1 cellular context compared by ENCODE assay signal in the genomic region with DNA sequence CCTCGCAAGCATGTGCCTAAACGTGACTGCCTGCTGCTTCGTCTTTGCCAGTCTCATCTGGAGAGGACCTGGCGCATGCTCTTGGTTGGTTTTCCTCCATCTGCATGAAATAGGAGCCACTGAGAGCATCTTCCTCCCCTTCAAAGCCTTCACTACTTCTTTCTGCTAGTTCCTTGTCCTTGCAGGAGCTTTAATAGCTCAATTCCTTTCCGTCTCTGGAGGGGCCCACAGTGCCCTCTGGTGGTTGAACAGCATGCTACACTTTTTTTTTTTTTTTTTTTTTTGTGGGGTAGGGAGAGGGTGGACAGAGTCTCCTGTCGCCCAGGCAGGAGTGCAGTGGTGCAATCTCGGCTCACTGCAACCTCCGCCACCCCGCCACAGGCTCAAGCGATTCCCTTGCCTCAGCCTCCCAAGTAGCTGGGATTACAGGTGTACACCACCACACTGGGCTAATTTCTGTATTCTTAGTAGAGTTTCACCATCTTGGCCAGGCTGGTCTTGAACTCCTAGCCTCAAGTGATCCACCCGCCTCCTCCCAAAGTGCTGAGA.
TF ChIP-seq lines count a peak whose summit lies in the region.

No MANE protein-coding gene starts in this region.

TF ChIP-seq in endothelial cell of umbilical vein, 7 proteins besides CTCF, POLR2A, EP300 and RAD21:
- TF ChIP-seq POLR2AphosphoS5 (IDR thresholded peaks at IDR 0.05; ENCODE audit: insufficient read depth, low read depth, low read length) (no peak), EZH2 (IDR thresholded peaks at IDR 0.05; ENCODE audit: borderline replicate concordance, low read depth, low read length, severe bottlenecking) (no peak), MYC (IDR thresholded peaks at IDR 0.05; ENCODE audit: low read depth, low read length) (no peak), FOS (IDR thresholded peaks at IDR 0.05; ENCODE audit: borderline replicate concordance, insufficient read depth, low read length) (no peak), GATA2 (IDR thresholded peaks at IDR 0.05; ENCODE audit: insufficient read depth, insufficient read length, low read depth, low read length) (no peak), JUN (IDR thresholded peaks at IDR 0.05; ENCODE audit: borderline replicate concordance, insufficient read depth, insufficient read length, low read depth) (no peak)
- TF ChIP-seq, protein P1, sequence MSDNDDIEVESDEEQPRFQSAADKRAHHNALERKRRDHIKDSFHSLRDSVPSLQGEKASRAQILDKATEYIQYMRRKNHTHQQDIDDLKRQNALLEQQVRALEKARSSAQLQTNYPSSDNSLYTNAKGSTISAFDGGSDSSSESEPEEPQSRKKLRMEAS (IDR thresholded peaks at IDR 0.05; ENCODE audit: insufficient read depth, insufficient read length) = no peak
